ENCODE assay signal across 1 cellular context in the genomic region with DNA sequence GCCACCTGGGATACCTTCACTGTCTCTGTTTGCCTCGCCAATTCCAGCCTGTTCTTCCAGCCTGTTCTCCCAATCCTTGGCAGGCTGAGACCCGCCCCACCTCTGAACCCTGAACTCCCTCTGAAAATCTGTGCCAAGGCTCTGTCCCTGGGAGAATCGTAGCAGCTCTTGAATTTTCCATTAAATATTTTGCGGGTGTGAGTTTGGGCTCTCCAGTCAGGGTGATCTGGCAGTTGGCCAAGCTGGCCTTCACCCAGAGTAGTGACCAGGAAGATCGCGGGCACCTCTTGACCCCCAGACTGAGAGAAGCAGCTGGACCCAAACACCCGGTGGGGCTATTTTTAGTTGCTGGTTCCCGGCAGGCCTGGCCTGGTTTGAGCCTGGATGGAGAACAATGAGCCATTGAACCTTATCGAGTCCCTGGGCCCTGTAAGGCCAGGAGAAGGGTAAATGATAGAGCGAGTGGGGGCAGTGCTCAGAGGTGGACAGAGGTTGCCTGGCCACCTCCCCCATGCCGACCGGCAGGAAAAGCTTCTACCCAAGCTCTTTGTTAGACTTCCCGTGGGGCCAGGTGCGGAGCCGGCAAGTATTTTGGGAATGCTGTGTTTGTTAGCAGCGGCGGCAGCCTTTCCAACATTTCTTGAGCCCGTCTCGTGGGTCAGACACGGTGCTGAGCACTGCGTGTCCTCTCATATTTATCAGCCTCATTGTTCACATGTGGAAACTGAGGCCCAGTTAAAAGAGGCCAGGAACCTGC.
A peak's percentile ranks its signal among the peaks of the same experiment; 100 is the strongest.
TF ChIP-seq lines count a peak whose summit lies in the region.

No MANE protein-coding gene starts in this region.

TF ChIP-seq in HepG2, 621 proteins besides CTCF, POLR2A, EP300 and RAD21 (continued from another document and continues in another):
- TF ChIP-seq, protein P1, sequence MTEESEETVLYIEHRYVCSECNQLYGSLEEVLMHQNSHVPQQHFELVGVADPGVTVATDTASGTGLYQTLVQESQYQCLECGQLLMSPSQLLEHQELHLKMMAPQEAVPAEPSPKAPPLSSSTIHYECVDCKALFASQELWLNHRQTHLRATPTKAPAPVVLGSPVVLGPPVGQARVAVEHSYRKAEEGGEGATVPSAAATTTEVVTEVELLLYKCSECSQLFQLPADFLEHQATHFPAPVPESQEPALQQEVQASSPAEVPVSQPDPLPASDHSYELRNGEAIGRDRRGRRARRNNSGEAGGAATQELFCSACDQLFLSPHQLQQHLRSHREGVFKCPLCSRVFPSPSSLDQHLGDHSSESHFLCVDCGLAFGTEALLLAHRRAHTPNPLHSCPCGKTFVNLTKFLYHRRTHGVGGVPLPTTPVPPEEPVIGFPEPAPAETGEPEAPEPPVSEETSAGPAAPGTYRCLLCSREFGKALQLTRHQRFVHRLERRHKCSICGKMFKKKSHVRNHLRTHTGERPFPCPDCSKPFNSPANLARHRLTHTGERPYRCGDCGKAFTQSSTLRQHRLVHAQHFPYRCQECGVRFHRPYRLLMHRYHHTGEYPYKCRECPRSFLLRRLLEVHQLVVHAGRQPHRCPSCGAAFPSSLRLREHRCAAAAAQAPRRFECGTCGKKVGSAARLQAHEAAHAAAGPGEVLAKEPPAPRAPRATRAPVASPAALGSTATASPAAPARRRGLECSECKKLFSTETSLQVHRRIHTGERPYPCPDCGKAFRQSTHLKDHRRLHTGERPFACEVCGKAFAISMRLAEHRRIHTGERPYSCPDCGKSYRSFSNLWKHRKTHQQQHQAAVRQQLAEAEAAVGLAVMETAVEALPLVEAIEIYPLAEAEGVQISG (CRISPR knock-in tag; IDR thresholded peaks at IDR 0.05): peak; percentile 59; the same call in 1 of the 2 replicates
- TF ChIP-seq RORA (CRISPR knock-in tag; IDR thresholded peaks at IDR 0.05): no peak
- TF ChIP-seq ZNF816 (CRISPR knock-in tag; IDR thresholded peaks at IDR 0.05; ENCODE audit: borderline replicate concordance): no peak
- TF ChIP-seq, protein P2, sequence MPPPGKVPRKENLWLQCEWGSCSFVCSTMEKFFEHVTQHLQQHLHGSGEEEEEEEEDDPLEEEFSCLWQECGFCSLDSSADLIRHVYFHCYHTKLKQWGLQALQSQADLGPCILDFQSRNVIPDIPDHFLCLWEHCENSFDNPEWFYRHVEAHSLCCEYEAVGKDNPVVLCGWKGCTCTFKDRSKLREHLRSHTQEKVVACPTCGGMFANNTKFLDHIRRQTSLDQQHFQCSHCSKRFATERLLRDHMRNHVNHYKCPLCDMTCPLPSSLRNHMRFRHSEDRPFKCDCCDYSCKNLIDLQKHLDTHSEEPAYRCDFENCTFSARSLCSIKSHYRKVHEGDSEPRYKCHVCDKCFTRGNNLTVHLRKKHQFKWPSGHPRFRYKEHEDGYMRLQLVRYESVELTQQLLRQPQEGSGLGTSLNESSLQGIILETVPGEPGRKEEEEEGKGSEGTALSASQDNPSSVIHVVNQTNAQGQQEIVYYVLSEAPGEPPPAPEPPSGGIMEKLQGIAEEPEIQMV (CRISPR knock-in tag; IDR thresholded peaks at IDR 0.05; ENCODE audit: low read depth): no peak
- TF ChIP-seq ZC3H4 (CRISPR knock-in tag; IDR thresholded peaks at IDR 0.05; ENCODE audit: borderline replicate concordance): no peak
- TF ChIP-seq KMT2B (CRISPR knock-in tag; IDR thresholded peaks at IDR 0.05): no peak
- TF ChIP-seq HDAC1 (CRISPR knock-in tag; IDR thresholded peaks at IDR 0.05): peak; percentile 49
- TF ChIP-seq, protein P3, sequence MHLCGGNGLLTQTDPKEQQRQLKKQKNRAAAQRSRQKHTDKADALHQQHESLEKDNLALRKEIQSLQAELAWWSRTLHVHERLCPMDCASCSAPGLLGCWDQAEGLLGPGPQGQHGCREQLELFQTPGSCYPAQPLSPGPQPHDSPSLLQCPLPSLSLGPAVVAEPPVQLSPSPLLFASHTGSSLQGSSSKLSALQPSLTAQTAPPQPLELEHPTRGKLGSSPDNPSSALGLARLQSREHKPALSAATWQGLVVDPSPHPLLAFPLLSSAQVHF (CRISPR knock-in tag; IDR thresholded peaks at IDR 0.05): no peak
- no peak for TF ChIP-seq ZNF20 (CRISPR knock-in tag; IDR thresholded peaks at IDR 0.05)
- TF ChIP-seq ZSCAN29 (CRISPR knock-in tag; conservative IDR thresholded peaks at IDR 0.05): peak; percentile 89; the same call in 1 of the 2 replicates
- TF ChIP-seq ZBTB8A (CRISPR knock-in tag; IDR thresholded peaks at IDR 0.05; ENCODE audit: borderline replicate concordance, low read depth): no peak
- TF ChIP-seq, protein P4, sequence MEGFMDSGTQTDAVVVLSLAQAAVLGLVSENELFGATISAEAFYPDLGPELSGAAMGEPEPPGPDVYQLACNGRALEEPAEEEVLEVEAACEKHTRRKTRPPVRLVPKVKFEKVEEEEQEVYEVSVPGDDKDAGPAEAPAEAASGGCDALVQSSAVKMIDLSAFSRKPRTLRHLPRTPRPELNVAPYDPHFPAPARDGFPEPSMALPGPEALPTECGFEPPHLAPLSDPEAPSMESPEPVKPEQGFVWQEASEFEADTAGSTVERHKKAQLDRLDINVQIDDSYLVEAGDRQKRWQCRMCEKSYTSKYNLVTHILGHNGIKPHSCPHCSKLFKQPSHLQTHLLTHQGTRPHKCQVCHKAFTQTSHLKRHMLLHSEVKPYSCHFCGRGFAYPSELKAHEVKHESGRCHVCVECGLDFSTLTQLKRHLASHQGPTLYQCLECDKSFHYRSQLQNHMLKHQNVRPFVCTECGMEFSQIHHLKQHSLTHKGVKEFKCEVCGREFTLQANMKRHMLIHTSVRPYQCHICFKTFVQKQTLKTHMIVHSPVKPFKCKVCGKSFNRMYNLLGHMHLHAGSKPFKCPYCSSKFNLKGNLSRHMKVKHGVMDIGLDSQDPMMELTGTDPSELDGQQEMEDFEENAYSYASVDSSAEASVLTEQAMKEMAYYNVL (CRISPR knock-in tag; IDR thresholded peaks at IDR 0.05; ENCODE audit: borderline replicate concordance): peak; percentile 88; the same call in 1 of the 2 replicates
- TF ChIP-seq, protein P5, sequence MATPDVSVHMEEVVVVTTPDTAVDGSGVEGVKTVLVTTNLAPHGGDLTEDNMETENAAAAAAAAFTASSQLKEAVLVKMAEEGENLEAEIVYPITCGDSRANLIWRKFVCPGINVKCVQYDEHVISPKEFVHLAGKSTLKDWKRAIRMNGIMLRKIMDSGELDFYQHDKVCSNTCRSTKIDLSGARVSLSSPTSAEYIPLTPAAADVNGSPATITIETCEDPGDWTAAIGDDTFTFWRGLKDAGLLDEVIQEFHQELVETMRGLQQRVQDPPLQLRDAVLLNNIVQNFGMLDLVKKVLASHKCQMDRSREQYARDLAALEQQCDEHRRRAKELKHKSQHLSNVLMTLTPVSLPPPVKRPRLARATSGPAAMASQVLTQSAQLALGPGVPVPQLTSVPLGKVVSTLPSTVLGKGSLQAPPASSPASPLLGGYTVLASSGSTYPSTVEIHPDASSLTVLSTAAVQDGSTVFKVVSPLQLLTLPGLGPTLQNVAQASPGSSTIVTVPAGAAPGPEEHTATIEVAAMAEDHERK (CRISPR knock-in tag; IDR thresholded peaks at IDR 0.05; ENCODE audit: low read depth): no peak
- TF ChIP-seq, protein P6, sequence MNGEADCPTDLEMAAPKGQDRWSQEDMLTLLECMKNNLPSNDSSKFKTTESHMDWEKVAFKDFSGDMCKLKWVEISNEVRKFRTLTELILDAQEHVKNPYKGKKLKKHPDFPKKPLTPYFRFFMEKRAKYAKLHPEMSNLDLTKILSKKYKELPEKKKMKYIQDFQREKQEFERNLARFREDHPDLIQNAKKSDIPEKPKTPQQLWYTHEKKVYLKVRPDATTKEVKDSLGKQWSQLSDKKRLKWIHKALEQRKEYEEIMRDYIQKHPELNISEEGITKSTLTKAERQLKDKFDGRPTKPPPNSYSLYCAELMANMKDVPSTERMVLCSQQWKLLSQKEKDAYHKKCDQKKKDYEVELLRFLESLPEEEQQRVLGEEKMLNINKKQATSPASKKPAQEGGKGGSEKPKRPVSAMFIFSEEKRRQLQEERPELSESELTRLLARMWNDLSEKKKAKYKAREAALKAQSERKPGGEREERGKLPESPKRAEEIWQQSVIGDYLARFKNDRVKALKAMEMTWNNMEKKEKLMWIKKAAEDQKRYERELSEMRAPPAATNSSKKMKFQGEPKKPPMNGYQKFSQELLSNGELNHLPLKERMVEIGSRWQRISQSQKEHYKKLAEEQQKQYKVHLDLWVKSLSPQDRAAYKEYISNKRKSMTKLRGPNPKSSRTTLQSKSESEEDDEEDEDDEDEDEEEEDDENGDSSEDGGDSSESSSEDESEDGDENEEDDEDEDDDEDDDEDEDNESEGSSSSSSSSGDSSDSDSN (CRISPR knock-in tag; IDR thresholded peaks at IDR 0.05): peak; percentile 80
- TF ChIP-seq ZFX (CRISPR knock-in tag; IDR thresholded peaks at IDR 0.05; ENCODE audit: low read depth): peak; percentile 89
- TF ChIP-seq ZSCAN12 (CRISPR knock-in tag; IDR thresholded peaks at IDR 0.05): peak; percentile 25; the same call in 1 of the 2 replicates
- TF ChIP-seq ZNF558 (CRISPR knock-in tag; IDR thresholded peaks at IDR 0.05; ENCODE audit: borderline replicate concordance): no peak; the same call in 1 of the 2 replicates
- peak; percentile 92 for TF ChIP-seq BCL6 (CRISPR knock-in tag; IDR thresholded peaks at IDR 0.05)
- TF ChIP-seq GFI1 (CRISPR knock-in tag; IDR thresholded peaks at IDR 0.05; ENCODE audit: borderline replicate concordance): peak; percentile 93
- TF ChIP-seq ZBTB38 (CRISPR knock-in tag; IDR thresholded peaks at IDR 0.05): peak; percentile 50; the same call in 1 of the 2 replicates
- TF ChIP-seq, protein P7, sequence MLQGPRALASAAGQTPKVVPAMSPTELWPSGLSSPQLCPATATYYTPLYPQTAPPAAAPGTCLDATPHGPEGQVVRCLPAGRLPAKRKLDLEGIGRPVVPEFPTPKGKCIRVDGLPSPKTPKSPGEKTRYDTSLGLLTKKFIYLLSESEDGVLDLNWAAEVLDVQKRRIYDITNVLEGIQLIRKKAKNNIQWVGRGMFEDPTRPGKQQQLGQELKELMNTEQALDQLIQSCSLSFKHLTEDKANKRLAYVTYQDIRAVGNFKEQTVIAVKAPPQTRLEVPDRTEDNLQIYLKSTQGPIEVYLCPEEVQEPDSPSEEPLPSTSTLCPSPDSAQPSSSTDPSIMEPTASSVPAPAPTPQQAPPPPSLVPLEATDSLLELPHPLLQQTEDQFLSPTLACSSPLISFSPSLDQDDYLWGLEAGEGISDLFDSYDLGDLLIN (CRISPR knock-in tag; IDR thresholded peaks at IDR 0.05; ENCODE audit: borderline replicate concordance): 0 out of 2 replicates have a peak, but pooled peaks have one; percentile 25
- TF ChIP-seq ZNF775 (CRISPR knock-in tag; IDR thresholded peaks at IDR 0.05; ENCODE audit: borderline replicate concordance): no peak
- TF ChIP-seq RFX3 (CRISPR knock-in tag; IDR thresholded peaks at IDR 0.05): no peak
- peak; percentile 54 for TF ChIP-seq CEBPG (CRISPR knock-in tag; IDR thresholded peaks at IDR 0.05)
- TF ChIP-seq IKZF4 (CRISPR knock-in tag; IDR thresholded peaks at IDR 0.05; ENCODE audit: borderline replicate concordance, low read depth, not compliant biosample characterization): no peak
- TF ChIP-seq NR2F6 (IDR thresholded peaks at IDR 0.05): peak; percentile 92
- TF ChIP-seq NR2F6 (CRISPR knock-in tag; IDR thresholded peaks at IDR 0.05): peak; percentile 95
- TF ChIP-seq, protein P8, sequence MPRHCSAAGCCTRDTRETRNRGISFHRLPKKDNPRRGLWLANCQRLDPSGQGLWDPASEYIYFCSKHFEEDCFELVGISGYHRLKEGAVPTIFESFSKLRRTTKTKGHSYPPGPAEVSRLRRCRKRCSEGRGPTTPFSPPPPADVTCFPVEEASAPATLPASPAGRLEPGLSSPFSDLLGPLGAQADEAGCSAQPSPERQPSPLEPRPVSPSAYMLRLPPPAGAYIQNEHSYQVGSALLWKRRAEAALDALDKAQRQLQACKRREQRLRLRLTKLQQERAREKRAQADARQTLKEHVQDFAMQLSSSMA (CRISPR knock-in tag; IDR thresholded peaks at IDR 0.05): no peak
- peak; percentile 62; the same call in 1 of the 2 replicates for TF ChIP-seq SIX1 (CRISPR knock-in tag; IDR thresholded peaks at IDR 0.05; ENCODE audit: borderline replicate concordance)
- TF ChIP-seq BORCS8-MEF2B (CRISPR knock-in tag; IDR thresholded peaks at IDR 0.05): peak; percentile 30; the same call in 1 of the 2 replicates
- no peak for TF ChIP-seq ZFP36L1 (CRISPR knock-in tag; IDR thresholded peaks at IDR 0.05)
- 0 out of 2 replicates have a peak, but pooled peaks have one; percentile 48 for TF ChIP-seq GTF3A (CRISPR knock-in tag; conservative IDR thresholded peaks at IDR 0.05)
- no peak for TF ChIP-seq ZNF607 (CRISPR knock-in tag; IDR thresholded peaks at IDR 0.05; ENCODE audit: borderline replicate concordance)
- TF ChIP-seq HHEX (CRISPR knock-in tag; IDR thresholded peaks at IDR 0.05): no peak
- no peak for TF ChIP-seq ZNF629 (CRISPR knock-in tag; conservative IDR thresholded peaks at IDR 0.05)
- TF ChIP-seq, protein P9, sequence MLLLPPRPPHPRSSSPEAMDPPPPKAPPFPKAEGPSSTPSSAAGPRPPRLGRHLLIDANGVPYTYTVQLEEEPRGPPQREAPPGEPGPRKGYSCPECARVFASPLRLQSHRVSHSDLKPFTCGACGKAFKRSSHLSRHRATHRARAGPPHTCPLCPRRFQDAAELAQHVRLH (CRISPR knock-in tag; IDR thresholded peaks at IDR 0.05; ENCODE audit: borderline replicate concordance, low read depth): peak; percentile 87; the same call in 1 of the 2 replicates
- TF ChIP-seq ZNF317 (CRISPR knock-in tag; IDR thresholded peaks at IDR 0.05): peak; percentile 81
- no peak for TF ChIP-seq CC2D1A (CRISPR knock-in tag; IDR thresholded peaks at IDR 0.05)
- TF ChIP-seq, protein P10, sequence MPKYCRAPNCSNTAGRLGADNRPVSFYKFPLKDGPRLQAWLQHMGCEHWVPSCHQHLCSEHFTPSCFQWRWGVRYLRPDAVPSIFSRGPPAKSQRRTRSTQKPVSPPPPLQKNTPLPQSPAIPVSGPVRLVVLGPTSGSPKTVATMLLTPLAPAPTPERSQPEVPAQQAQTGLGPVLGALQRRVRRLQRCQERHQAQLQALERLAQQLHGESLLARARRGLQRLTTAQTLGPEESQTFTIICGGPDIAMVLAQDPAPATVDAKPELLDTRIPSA (CRISPR knock-in tag; IDR thresholded peaks at IDR 0.05; ENCODE audit: borderline replicate concordance): no peak
- TF ChIP-seq ZNF768 (CRISPR knock-in tag; IDR thresholded peaks at IDR 0.05): peak; percentile 16; the same call in 1 of the 2 replicates
- TF ChIP-seq KAT7 (CRISPR knock-in tag; IDR thresholded peaks at IDR 0.05; ENCODE audit: borderline replicate concordance): no peak
- peak; percentile 56; the same call in 1 of the 2 replicates for TF ChIP-seq ZSCAN25 (CRISPR knock-in tag; IDR thresholded peaks at IDR 0.05)
- TF ChIP-seq, protein P11, sequence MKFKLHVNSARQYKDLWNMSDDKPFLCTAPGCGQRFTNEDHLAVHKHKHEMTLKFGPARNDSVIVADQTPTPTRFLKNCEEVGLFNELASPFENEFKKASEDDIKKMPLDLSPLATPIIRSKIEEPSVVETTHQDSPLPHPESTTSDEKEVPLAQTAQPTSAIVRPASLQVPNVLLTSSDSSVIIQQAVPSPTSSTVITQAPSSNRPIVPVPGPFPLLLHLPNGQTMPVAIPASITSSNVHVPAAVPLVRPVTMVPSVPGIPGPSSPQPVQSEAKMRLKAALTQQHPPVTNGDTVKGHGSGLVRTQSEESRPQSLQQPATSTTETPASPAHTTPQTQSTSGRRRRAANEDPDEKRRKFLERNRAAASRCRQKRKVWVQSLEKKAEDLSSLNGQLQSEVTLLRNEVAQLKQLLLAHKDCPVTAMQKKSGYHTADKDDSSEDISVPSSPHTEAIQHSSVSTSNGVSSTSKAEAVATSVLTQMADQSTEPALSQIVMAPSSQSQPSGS (CRISPR knock-in tag; IDR thresholded peaks at IDR 0.05): peak; percentile 60; the same call in 1 of the 2 replicates
